ENCODE assay signal across 8 cellular contexts in genomic region chr4:182917182-182918043, GRCh38.
DNase-seq lines count a peak whose midpoint lies in the region; ATAC-seq and TF ChIP-seq lines count a peak whose summit lies in the region.

TSS of gene DCTD (minus strand) at chr4:182917386. CDS start at chr4:182915568, 1,818 bp downstream.

- H3K4me3 ChIP-seq in NT2/D1 (ENCODE audit: insufficient read length, low read depth) (peak within 1 kb of the TSS; percentile 72), epithelial cell of esophagus (ENCODE audit: low read length) (peak within 1 kb of the TSS; percentile 63), mucosa of rectum (ENCODE audit: low read length in 2 of 2) (peak within 1 kb of the TSS; percentile 83 to 84)

- peak; percentile 28 for TF ChIP-seq CTCF in epithelial cell of esophagus (IDR thresholded peaks at IDR 0.05; ENCODE audit: insufficient read depth, low read depth, low read length, missing control alignments)

- H3K27ac ChIP-seq in mucosa of rectum (ENCODE audit: low read depth in 2 of 2, low read length in 2 of 2) = peak within 1 kb of the TSS; percentile 92 to 94

- DNase-seq in AG20443 (ENCODE audit: low spot score) (peak; percentile 92), NT2/D1 (ENCODE audit: low read depth, low spot score) (no peak), activated T-cell treated with anti-CD3 and anti-CD28 coated beads for 1 hour (ENCODE audit: low read depth) (peak; percentile 67), epithelial cell of esophagus (ENCODE audit: low read depth) (peak; percentile 66)
- DNase-seq in stimulated activated CD8-positive, alpha-beta memory T cell treated with anti-CD3 and anti-CD28 coated beads, Interleukin-4, amount 100 ng/mL, for 48 hours = peak; percentile 82

- H3K9ac ChIP-seq in NT2/D1 (ENCODE audit: insufficient read length, low read depth) (peak within 1 kb of the TSS; percentile 89), mucosa of rectum (ENCODE audit: low read depth in 1 of 2, low read length in 2 of 2) (peak within 1 kb of the TSS; percentile 81 to 86)

- H3K4me1 ChIP-seq in NT2/D1 (ENCODE audit: insufficient read depth, insufficient read length) (peaks cover 2% of the 10 kb centered on the region), mucosa of rectum (ENCODE audit: control insufficient read depth in 2 of 2, insufficient read depth in 2 of 2, low read length in 2 of 2) (peaks cover 10 to 16% of the 10 kb centered on the region in 2 donors)

- peaks cover 26% of the 10 kb centered on the region for H3K36me3 ChIP-seq in NT2/D1 (ENCODE audit: insufficient read depth, insufficient read length, low read length)
- H3K36me3 ChIP-seq in mucosa of rectum (ENCODE audit: control insufficient read depth in 2 of 2, insufficient read depth in 2 of 2, low read length in 2 of 2) = peaks cover 13 to 17% of the 10 kb centered on the region in 2 donors

- H3K27me3 ChIP-seq in NT2/D1 (ENCODE audit: insufficient read depth, insufficient read length) = peaks cover 5% of the 10 kb centered on the region
- no peaks in the 10 kb centered on the region for H3K27me3 ChIP-seq in mucosa of rectum (ENCODE audit: control insufficient read depth in 2 of 2, insufficient read depth in 2 of 2, low read length in 2 of 2)

- ATAC-seq in GM18867 (IDR thresholded peaks at IDR 0.05; ENCODE audit: unreplicated experiment) (peak; percentile 86), HG03103 (IDR thresholded peaks at IDR 0.05; ENCODE audit: low read depth, unreplicated experiment) (peak; percentile 67)

- no peaks in the 10 kb centered on the region for H3K9me3 ChIP-seq in NT2/D1 (ENCODE audit: insufficient read depth, low read length)
- no peaks in the 10 kb centered on the region for H3K9me3 ChIP-seq in mucosa of rectum (ENCODE audit: control insufficient read depth in 2 of 2, low read length in 2 of 2)
